19 cellular contexts compared by ENCODE assay signal in genomic region chr2:176589956-176590509, GRCh38.
DNase-seq lines count a peak whose midpoint lies in the region; ATAC-seq and TF ChIP-seq lines count a peak whose summit lies in the region.
"Had no signal": no experiment of that assay in that cellular context is flagged by ENCODE, and none has a peak within 500 bp of the region (broad histone marks: within the 10 kb centered on the region; RNA-seq: fewer than 3 reads in every experiment).

No MANE protein-coding gene starts in this region.

- intact Hi-C loops in heart right ventricle (cut with DNase I), result no loop called here

- H3K4me3 ChIP-seq in SJCRH30, result peak overlapping the region; percentile 16; the same call in 1 of the 2 replicates
- no peak overlapping the region for H3K4me3 ChIP-seq in choroid plexus epithelial cell (ENCODE audit: low read depth, low read length)
- H3K4me3 ChIP-seq in heart right ventricle, result no peak overlapping the region

- H3K4me1 ChIP-seq in SJCRH30 (peaks cover 32% of the 10 kb centered on the region), heart right ventricle (no peaks in the 10 kb centered on the region)
- H3K4me1 ChIP-seq: Caco-2 had no signal

- H3K27ac ChIP-seq in SJCRH30, result no peak overlapping the region
- no peak overlapping the region for H3K27ac ChIP-seq in heart right ventricle
- H3K27ac ChIP-seq: RWPE1 had no signal

- H3K9me3 ChIP-seq in SJCRH30 (replicated peaks), result no peaks in the 10 kb centered on the region
- no peaks in the 10 kb centered on the region for H3K9me3 ChIP-seq in heart right ventricle
- H3K9me3 ChIP-seq: Caco-2 had no signal

- peak; percentile 1 for DNase-seq in NCI-H146 (lab: John Stamatoyannopoulos, UW)
- no peak for DNase-seq in NCI-H146 treated with DMSO at 0.1 percent for 48 hours (lab: John Stamatoyannopoulos, UW; ENCODE audit: unreplicated experiment)
- peak in 1 of 2 experiments; percentile 44 for DNase-seq in SJCRH30
- DNase-seq in choroid plexus epithelial cell (ENCODE audit: low read depth), result peak; percentile 8
- peak; percentile 45 for DNase-seq in retina
- DNase-seq in iPS-NIHi11 (ENCODE audit: low spot score), result no peak
- DNase-seq in heart right ventricle, result no peak
- DNase-seq: 8988T; Caco-2; CD4-positive, alpha-beta T cell; GDM1; H9; NCI-H1105; NCI-H187 treated with DMSO at 0.1 percent for 48 hours; NCI-H2171; PC-3; SIG-M5 had no signal

- WGBS in heart right ventricle, 2 donors, result 56 to 62% methylated on average over 10 of the region's 10 CpGs

- no peak for ATAC-seq in heart right ventricle
- no peak for ATAC-seq in GM21526 (IDR thresholded peaks at IDR 0.05; ENCODE audit: low FRiP score, unreplicated experiment)
- ATAC-seq: PC-3 had no signal

- no peaks in the 10 kb centered on the region for H3K36me3 ChIP-seq in SJCRH30
- H3K36me3 ChIP-seq in heart right ventricle, result no peaks in the 10 kb centered on the region

- H3K27me3 ChIP-seq in SJCRH30, result no peaks in the 10 kb centered on the region
- peaks cover 0 to 10% (median 0%) of the 10 kb centered on the region in 7 donors for H3K27me3 ChIP-seq in heart right ventricle

- TF ChIP-seq CTCF in choroid plexus epithelial cell (conservative IDR thresholded peaks at IDR 0.05; ENCODE audit: low read depth, low read length) (no peak), heart right ventricle (IDR thresholded peaks at IDR 0.05) (no peak)

Comparison
In these comparisons a context has a peak if more than half of its experiments do, and no peak if none do; other contexts are left out.
1. DNase-seq: peak in NCI-H146 (single experiment), choroid plexus epithelial cell (single experiment) and retina (single experiment); none in NCI-H146 treated with DMSO at 0.1 percent for 48 hours (single experiment), iPS-NIHi11 (single experiment) and heart right ventricle (0 of 2).